ENCODE assay signal across 13 cellular contexts in genomic region chr17:45873728-45874127, GRCh38. TPM values are rescaled to one million over a fixed set of nuclear protein-coding genes. Genes with fewer than 3 reads are reported as not detected.
DNase-seq lines count a peak whose midpoint lies in the region; ATAC-seq and TF ChIP-seq lines count a peak whose summit lies in the region.
"Had no signal": no experiment of that assay in that cellular context is flagged by ENCODE, and none has a peak within 500 bp of the region (broad histone marks: within the 10 kb centered on the region; RNA-seq: fewer than 3 reads in every experiment).

No MANE protein-coding gene starts in this region.

- H3K36me3 Mint-ChIP-seq in activated naive CD4-positive, alpha-beta T cell treated with anti-CD3 and anti-CD28 coated beads, Interleukin-2, amount 50 U/mL, for 24 hours, result no peaks in the 10 kb centered on the region
- H3K36me3 Mint-ChIP-seq: WTC11 had no signal

- no peak for ATAC-seq in right cardiac atrium
- ATAC-seq in HG03045 (IDR thresholded peaks at IDR 0.05; ENCODE audit: unreplicated experiment), result no peak
- ATAC-seq: WTC11 had no signal

- peak overlapping the region; percentile 97 for H3K27ac ChIP-seq in KMS-11
- no peak overlapping the region for H3K27ac ChIP-seq in right cardiac atrium (ENCODE audit: low read length)
- H3K27ac ChIP-seq: esophagus squamous epithelium, uterus had no signal

- peak; percentile 22 for DNase-seq in T follicular helper cell (ENCODE audit: low read depth)
- DNase-seq in stimulated activated CD4-positive, alpha-beta T cell treated with anti-CD3 and anti-CD28 coated beads, Interleukin-2, amount 100 ng/mL, for 24 hours, result peak; percentile 39 to 40
- DNase-seq in right cardiac atrium, result no peak
- DNase-seq in DMS 273 (lab: John Stamatoyannopoulos, UW; ENCODE audit: unreplicated experiment), result no peak
- DNase-seq: esophagus squamous epithelium, NCI-H1092 treated with DMSO at 0.1 percent for 48 hours, uterus had no signal

- H3K4me2 ChIP-seq in KMS-11, result peak overlapping the region; percentile 87

- H4K20me1 ChIP-seq in KMS-11 (ENCODE audit: insufficient read depth), result no peaks in the 10 kb centered on the region

- no peaks in the 10 kb centered on the region for H3K9me3 ChIP-seq in right cardiac atrium (ENCODE audit: control insufficient read depth, low read length)
- H3K9me3 ChIP-seq: esophagus squamous epithelium, uterus had no signal

- peak overlapping the region; percentile 35 for H3K27ac Mint-ChIP-seq in activated naive CD4-positive, alpha-beta T cell treated with anti-CD3 and anti-CD28 coated beads, Interleukin-2, amount 50 U/mL, for 24 hours
- H3K27ac Mint-ChIP-seq: WTC11 had no signal

- no peaks in the 10 kb centered on the region for H3K27me3 ChIP-seq in KMS-11 (ENCODE audit: insufficient read depth, low read depth)
- H3K27me3 ChIP-seq in right cardiac atrium (ENCODE audit: control insufficient read depth, insufficient read depth), result no peaks in the 10 kb centered on the region
- H3K27me3 ChIP-seq: uterus had no signal

- peak overlapping the region; percentile 78 for H3K9ac ChIP-seq in KMS-11

- H3K36me3 ChIP-seq in KMS-11 (ENCODE audit: insufficient read depth), result no peaks in the 10 kb centered on the region
- H3K36me3 ChIP-seq: esophagus squamous epithelium, uterus had no signal

- H3K4me1 ChIP-seq in KMS-11 (ENCODE audit: low read depth, poor library complexity, severe bottlenecking) (peaks cover 36% of the 10 kb centered on the region), right cardiac atrium (ENCODE audit: control insufficient read depth, insufficient read depth, low read length) (no peaks in the 10 kb centered on the region)
- H3K4me1 ChIP-seq: esophagus squamous epithelium, uterus had no signal

- H3K27me3 Mint-ChIP-seq in activated naive CD4-positive, alpha-beta T cell treated with anti-CD3 and anti-CD28 coated beads, Interleukin-2, amount 50 U/mL, for 24 hours, result no peaks in the 10 kb centered on the region

- no peaks in the 10 kb centered on the region for H3K79me2 ChIP-seq in KMS-11 (ENCODE audit: insufficient read depth, low read depth)

- 6% methylated on average over 6 of the region's 6 CpGs for WGBS in right cardiac atrium

- intact Hi-C loops in right cardiac atrium (cut with DNase I), result no loop called here

- H3K4me3 ChIP-seq in KMS-11 (IDR thresholded peaks at IDR 0.05; ENCODE audit: insufficient read depth, low read depth, low read length), result no peak overlapping the region
- H3K4me3 ChIP-seq in right cardiac atrium (ENCODE audit: low read length), result no peak overlapping the region
- H3K4me3 ChIP-seq: esophagus squamous epithelium, uterus had no signal

- no peaks in the 10 kb centered on the region for H3K9me3 Mint-ChIP-seq in activated naive CD4-positive, alpha-beta T cell treated with anti-CD3 and anti-CD28 coated beads, Interleukin-2, amount 50 U/mL, for 24 hours

- peak overlapping the region; percentile 49 for H3K4me3 Mint-ChIP-seq in activated naive CD4-positive, alpha-beta T cell treated with anti-CD3 and anti-CD28 coated beads, Interleukin-2, amount 50 U/mL, for 24 hours
- H3K4me3 Mint-ChIP-seq: WTC11 had no signal

- peaks cover 11% of the 10 kb centered on the region for H3K4me1 Mint-ChIP-seq in activated naive CD4-positive, alpha-beta T cell treated with anti-CD3 and anti-CD28 coated beads, Interleukin-2, amount 50 U/mL, for 24 hours

- H2AFZ ChIP-seq in KMS-11 (ENCODE audit: low read depth), result peak overlapping the region; percentile 53

- TF ChIP-seq CTCF in KMS-11 (conservative IDR thresholded peaks at IDR 0.05; ENCODE audit: low read depth, low read length), result no peak

RNA-seq across cellular contexts. Expression of gene MAPT, which starts 20.6 kb away (rescaled TPM):
- total RNA-seq in right cardiac atrium, result 10 to 100 TPM in 2 of 4 donors, 1 to 10 TPM in 2; 6.9 to 15.1 (median 10.8) TPM
- 7.7 TPM for polyA plus RNA-seq in right cardiac atrium

RNA-seq across cellular contexts. Expression of gene SPPL2C, which starts 29.0 kb away (rescaled TPM):
- total RNA-seq in right cardiac atrium, result not detected
- not detected for polyA plus RNA-seq in right cardiac atrium
- total RNA-seq: esophagus squamous epithelium, H1, kidney epithelial cell, uterus, WTC11 had no signal
- polyA plus RNA-seq: H1 had no signal

Comparison
In these comparisons a context has a peak if more than half of its experiments do, and no peak if none do; other contexts are left out.
1. DNase-seq: peak in T follicular helper cell (single experiment) and stimulated activated CD4-positive, alpha-beta T cell treated with anti-CD3 and anti-CD28 coated beads, Interleukin-2, amount 100 ng/mL, for 24 hours (2 of 2); none in right cardiac atrium (0 of 3) and DMS 273 (single experiment).